2 cellular contexts compared by ENCODE assay signal in the genomic region with DNA sequence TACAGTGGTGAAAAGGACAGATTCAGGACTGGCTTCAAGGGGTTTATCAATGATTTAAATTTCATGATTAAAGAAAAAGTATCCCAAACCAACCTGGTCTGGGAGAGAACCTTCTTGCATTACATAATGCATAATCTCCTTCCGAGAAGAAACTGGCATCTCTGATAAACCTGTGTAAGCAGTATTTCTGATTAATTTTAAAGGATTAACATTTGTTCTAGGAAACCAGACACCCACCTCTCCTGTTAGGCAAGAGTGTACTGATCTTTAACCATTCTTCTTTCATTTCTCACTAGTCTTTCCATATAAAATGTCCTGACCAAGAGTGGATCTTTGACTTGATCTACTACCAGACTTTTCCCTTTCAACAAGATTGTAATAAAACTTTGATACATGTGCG.
TF ChIP-seq lines count a peak whose summit lies in the region.

No MANE protein-coding gene starts in this region.

TF ChIP-seq in HepG2, 621 proteins besides CTCF, POLR2A, EP300 and RAD21:
- TF ChIP-seq ZBTB8A (CRISPR knock-in tag; IDR thresholded peaks at IDR 0.05; ENCODE audit: borderline replicate concordance, low read depth) (no peak), HDAC1 (CRISPR knock-in tag; IDR thresholded peaks at IDR 0.05) (no peak), KDM2A (CRISPR knock-in tag; IDR thresholded peaks at IDR 0.05; ENCODE audit: borderline replicate concordance, low read depth) (no peak), ATF7-NPFF (CRISPR knock-in tag; IDR thresholded peaks at IDR 0.05; ENCODE audit: low read depth) (no peak), SMAD1 (CRISPR knock-in tag; IDR thresholded peaks at IDR 0.05; ENCODE audit: borderline replicate concordance, low read depth) (no peak), HCFC1 (IDR thresholded peaks at IDR 0.05; ENCODE audit: low read depth, low read length) (no peak), ZNF703 (CRISPR knock-in tag; IDR thresholded peaks at IDR 0.05; ENCODE audit: borderline replicate concordance) (no peak), KLF13 (CRISPR knock-in tag; IDR thresholded peaks at IDR 0.05) (no peak), ZNF543 (CRISPR knock-in tag; IDR thresholded peaks at IDR 0.05) (no peak), PRMT3 (CRISPR knock-in tag; IDR thresholded peaks at IDR 0.05; ENCODE audit: borderline replicate concordance, low read depth) (no peak), ZNF564 (CRISPR knock-in tag; IDR thresholded peaks at IDR 0.05) (no peak), TBL1XR1 (IDR thresholded peaks at IDR 0.05; ENCODE audit: borderline replicate concordance, low read length, partially characterized antibody) (no peak), ZNF382 (CRISPR knock-in tag; IDR thresholded peaks at IDR 0.05; ENCODE audit: borderline replicate concordance) (no peak), REL (CRISPR knock-in tag; conservative IDR thresholded peaks at IDR 0.05) (no peak), FOXA1 (IDR thresholded peaks at IDR 0.05) (no peak), FOXA1 (CRISPR knock-in tag; IDR thresholded peaks at IDR 0.05) (no peak), ZNF331 (CRISPR knock-in tag; IDR thresholded peaks at IDR 0.05) (no peak)
- TF ChIP-seq, protein P1, sequence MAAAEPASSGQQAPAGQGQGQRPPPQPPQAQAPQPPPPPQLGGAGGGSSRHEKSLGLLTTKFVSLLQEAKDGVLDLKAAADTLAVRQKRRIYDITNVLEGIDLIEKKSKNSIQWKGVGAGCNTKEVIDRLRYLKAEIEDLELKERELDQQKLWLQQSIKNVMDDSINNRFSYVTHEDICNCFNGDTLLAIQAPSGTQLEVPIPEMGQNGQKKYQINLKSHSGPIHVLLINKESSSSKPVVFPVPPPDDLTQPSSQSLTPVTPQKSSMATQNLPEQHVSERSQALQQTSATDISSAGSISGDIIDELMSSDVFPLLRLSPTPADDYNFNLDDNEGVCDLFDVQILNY (CRISPR knock-in tag; conservative IDR thresholded peaks at IDR 0.05) = no peak
- TF ChIP-seq, protein P2, sequence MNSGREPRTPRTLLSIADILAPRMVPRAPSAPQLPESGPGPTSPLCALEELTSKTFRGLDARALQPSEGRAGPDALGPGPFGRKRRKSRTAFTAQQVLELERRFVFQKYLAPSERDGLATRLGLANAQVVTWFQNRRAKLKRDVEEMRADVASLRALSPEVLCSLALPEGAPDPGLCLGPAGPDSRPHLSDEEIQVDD (CRISPR knock-in tag; IDR thresholded peaks at IDR 0.05; ENCODE audit: borderline replicate concordance) = no peak

TF ChIP-seq in H1, 55 proteins besides CTCF, POLR2A, EP300 and RAD21:
- TF ChIP-seq BCL11A (IDR thresholded peaks at IDR 0.05; ENCODE audit: low read depth in 2 of 2, low read length in 2 of 2) = no peak
- no peak for TF ChIP-seq KDM1A (IDR thresholded peaks at IDR 0.05; ENCODE audit: borderline replicate concordance, low read length)
- no peak for TF ChIP-seq CHD1 (IDR thresholded peaks at IDR 0.05; ENCODE audit: low read depth, low read length)
- TF ChIP-seq SIRT6 (IDR thresholded peaks at IDR 0.05; ENCODE audit: low read length) = no peak
- TF ChIP-seq RBBP5 (IDR thresholded peaks at IDR 0.05; ENCODE audit: borderline replicate concordance, low read depth, low read length) = no peak
- no peak for TF ChIP-seq GTF2F1 (IDR thresholded peaks at IDR 0.05; ENCODE audit: borderline replicate concordance, low read depth, low read length)
- TF ChIP-seq MAFK (IDR thresholded peaks at IDR 0.05; ENCODE audit: low read depth, low read length) = no peak
